2 cellular contexts compared by ENCODE assay signal in the genomic region with DNA sequence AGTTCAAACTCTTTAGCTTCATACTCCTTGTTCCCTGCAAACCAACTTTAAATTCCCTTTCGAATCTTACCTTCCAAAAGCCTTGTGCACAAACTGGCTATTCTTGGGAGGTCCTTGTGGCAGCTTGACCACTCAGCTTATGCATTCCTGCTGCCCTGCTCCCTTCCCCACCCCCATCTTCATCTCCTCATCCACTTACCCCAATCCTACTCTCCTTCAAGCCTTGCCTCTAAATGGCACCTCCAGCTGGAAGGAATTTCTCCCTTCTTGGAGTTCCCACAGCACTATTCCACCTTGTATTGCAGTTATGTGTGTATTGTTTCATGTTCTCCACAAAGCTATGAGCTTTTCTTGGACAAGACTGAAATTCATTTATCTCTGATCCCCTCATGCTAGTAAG.
TF ChIP-seq lines count a peak whose summit lies in the region.

No MANE protein-coding gene starts in this region.

TF ChIP-seq in GM23338, 12 proteins besides CTCF, POLR2A, EP300 and RAD21:
- TF ChIP-seq JUNB (IDR thresholded peaks at IDR 0.05; ENCODE audit: unreplicated experiment) (no peak), ZNF331 (CRISPR knock-in tag; IDR thresholded peaks at IDR 0.05; ENCODE audit: low read depth) (no peak), POLR2AphosphoS5 (IDR thresholded peaks at IDR 0.05; ENCODE audit: low read depth) (no peak), STAT1 (IDR thresholded peaks at IDR 0.05; ENCODE audit: unreplicated experiment) (no peak)

TF ChIP-seq in K562, 482 proteins besides CTCF, POLR2A, EP300 and RAD21:
- TF ChIP-seq KLF13 (tag; IDR thresholded peaks at IDR 0.05; ENCODE audit: borderline replicate concordance, low read depth) (no peak), NFYB (IDR thresholded peaks at IDR 0.05; ENCODE audit: extremely low read depth, insufficient read length) (no peak), WHSC1 (IDR thresholded peaks at IDR 0.05; ENCODE audit: low read length) (no peak), STAT5A (IDR thresholded peaks at IDR 0.05; ENCODE audit: borderline replicate concordance, low read length) (no peak), DIDO1 (tag; IDR thresholded peaks at IDR 0.05; ENCODE audit: low read depth) (no peak)
- TF ChIP-seq, protein P1, sequence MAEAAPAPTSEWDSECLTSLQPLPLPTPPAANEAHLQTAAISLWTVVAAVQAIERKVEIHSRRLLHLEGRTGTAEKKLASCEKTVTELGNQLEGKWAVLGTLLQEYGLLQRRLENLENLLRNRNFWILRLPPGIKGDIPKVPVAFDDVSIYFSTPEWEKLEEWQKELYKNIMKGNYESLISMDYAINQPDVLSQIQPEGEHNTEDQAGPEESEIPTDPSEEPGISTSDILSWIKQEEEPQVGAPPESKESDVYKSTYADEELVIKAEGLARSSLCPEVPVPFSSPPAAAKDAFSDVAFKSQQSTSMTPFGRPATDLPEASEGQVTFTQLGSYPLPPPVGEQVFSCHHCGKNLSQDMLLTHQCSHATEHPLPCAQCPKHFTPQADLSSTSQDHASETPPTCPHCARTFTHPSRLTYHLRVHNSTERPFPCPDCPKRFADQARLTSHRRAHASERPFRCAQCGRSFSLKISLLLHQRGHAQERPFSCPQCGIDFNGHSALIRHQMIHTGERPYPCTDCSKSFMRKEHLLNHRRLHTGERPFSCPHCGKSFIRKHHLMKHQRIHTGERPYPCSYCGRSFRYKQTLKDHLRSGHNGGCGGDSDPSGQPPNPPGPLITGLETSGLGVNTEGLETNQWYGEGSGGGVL (CRISPR knock-in tag; IDR thresholded peaks at IDR 0.05), result no peak
